In genomic region chr10:79405221-79405994, GRCh38 we compare ENCODE assay signal across 12 cellular contexts. TPM values are rescaled to one million over a fixed set of nuclear protein-coding genes. Genes with fewer than 3 reads are reported as not detected.
A peak's percentile ranks its signal among the peaks of the same experiment; 100 is the strongest.
DNase-seq lines count a peak whose midpoint lies in the region; ATAC-seq and TF ChIP-seq lines count a peak whose summit lies in the region.
"Had no signal": no experiment of that assay in that cellular context is flagged by ENCODE, and none has a peak within 500 bp of the region (broad histone marks: within the 10 kb centered on the region; RNA-seq: fewer than 3 reads in every experiment).

No MANE protein-coding gene starts in this region.

- TF ChIP-seq POLR2A in heart left ventricle (IDR thresholded peaks at IDR 0.05) (no peak), prostate gland (IDR thresholded peaks at IDR 0.05) (no peak)

- H3K27me3 ChIP-seq in BLaER1 (no peaks in the 10 kb centered on the region), NT2/D1 (ENCODE audit: insufficient read depth, insufficient read length) (no peaks in the 10 kb centered on the region), heart left ventricle (no peaks in the 10 kb centered on the region), prostate gland (replicated peaks; ENCODE audit: insufficient read depth) (no peaks in the 10 kb centered on the region)

- H3K36me3 ChIP-seq in BLaER1: no peaks in the 10 kb centered on the region
- H3K36me3 ChIP-seq in NT2/D1 (ENCODE audit: insufficient read depth, insufficient read length, low read length): no peaks in the 10 kb centered on the region
- peaks cover 0 to 5% (median 0%) of the 10 kb centered on the region in 9 donors for H3K36me3 ChIP-seq in heart left ventricle
- H3K36me3 ChIP-seq in prostate gland: no peaks in the 10 kb centered on the region

- peaks cover 6% of the 10 kb centered on the region; the same call in 1 of the 2 replicates for H4K20me1 ChIP-seq in BLaER1

- CTCF ChIA-PET in activated CD4-positive, alpha-beta memory T cell treated with anti-CD3 and anti-CD28 coated beads for 36 hours (lab: Charles Lee): interaction anchor here (1.1 to 1.6 kb wide), 3 partner anchors 62 to 84 kb away, joined by 3 to 7 read pairs (median 4); no protein-coding TSS in a partner anchor

- H3K4me3 ChIP-seq in BLaER1 (no peak overlapping the region), NT2/D1 (ENCODE audit: insufficient read length, low read depth) (no peak overlapping the region), heart left ventricle (no peak overlapping the region), prostate gland (no peak overlapping the region)

- POLR2A ChIA-PET in activated CD4-positive, alpha-beta memory T cell treated with anti-CD3 and anti-CD28 coated beads for 36 hours (lab: Charles Lee): no interaction called here

- H3K9me3 Mint-ChIP-seq in activated CD4-positive, alpha-beta memory T cell treated with anti-CD3 and anti-CD28 coated beads for 36 hours: no peaks in the 10 kb centered on the region
- H3K9me3 Mint-ChIP-seq: activated T-helper 17 cell treated with anti-CD3 and anti-CD28 coated beads, Interleukin-2, amount 50 U/mL, for 72 hours had no signal

- intact Hi-C loops in heart left ventricle (cut with DNase I): loop anchor here in 5 of 10 donors (2.0 to 5.0 kb wide), 2 partner anchors 37 to 39 kb away; partner anchors contain the start of gene ZCCHC24 (in 3 of the 5)
- intact Hi-C loops in prostate gland (cut with DNase I): no loop called here
- intact Hi-C loops in activated CD4-positive, alpha-beta memory T cell treated with anti-CD3 and anti-CD28 coated beads for 36 hours (cut with micrococcal nuclease): no loop called here

- H3K9ac ChIP-seq in BLaER1 (peak overlapping the region; percentile 38; the same call in 1 of the 2 replicates), NT2/D1 (ENCODE audit: insufficient read length, low read depth) (peak overlapping the region; percentile 47)

- WGBS in heart left ventricle, 4 donors: 54 to 64% (median 63%) methylated on average over 12 to 13 of the region's 13 CpGs
- 75% methylated on average over 13 of the region's 13 CpGs for WGBS in prostate gland

- no peaks in the 10 kb centered on the region for H3K27me3 Mint-ChIP-seq in activated CD4-positive, alpha-beta memory T cell treated with anti-CD3 and anti-CD28 coated beads for 36 hours

- H3K36me3 Mint-ChIP-seq in activated CD4-positive, alpha-beta memory T cell treated with anti-CD3 and anti-CD28 coated beads for 36 hours: no peaks in the 10 kb centered on the region

- H3K27ac ChIP-seq in BLaER1 (peak overlapping the region; percentile 80), heart left ventricle (peak overlapping the region in 10 of 12 donors; percentile 43 to 97 (median 88)), prostate gland (peak overlapping the region; percentile 45 to 88)

- H3K4me1 ChIP-seq in BLaER1: no peaks in the 10 kb centered on the region; the same call in 1 of the 2 replicates
- H3K4me1 ChIP-seq in NT2/D1 (ENCODE audit: insufficient read depth, insufficient read length): peaks cover 25% of the 10 kb centered on the region
- H3K4me1 ChIP-seq in heart left ventricle: peaks cover 0 to 100% (median 79%) of the 10 kb centered on the region in 12 donors
- peaks cover 59% of the 10 kb centered on the region for H3K4me1 ChIP-seq in prostate gland (replicated peaks)

- ATAC-seq in heart left ventricle (no peak), GM18511 (IDR thresholded peaks at IDR 0.05; ENCODE audit: unreplicated experiment) (no peak)
- ATAC-seq: activated T-helper 17 cell treated with anti-CD3 and anti-CD28 coated beads, Interleukin-2, amount 50 U/mL, for 72 hours had no signal

- no peaks in the 10 kb centered on the region for H3K4me1 Mint-ChIP-seq in activated CD4-positive, alpha-beta memory T cell treated with anti-CD3 and anti-CD28 coated beads for 36 hours (ENCODE audit: low read depth)
- H3K4me1 Mint-ChIP-seq: activated T-helper 17 cell treated with anti-CD3 and anti-CD28 coated beads, Interleukin-2, amount 50 U/mL, for 72 hours had no signal

- no peak for TF ChIP-seq CTCF in heart left ventricle (IDR thresholded peaks at IDR 0.05)
- TF ChIP-seq CTCF in prostate gland (IDR thresholded peaks at IDR 0.05): no peak

- no peak overlapping the region for H3K4me2 ChIP-seq in BLaER1

- no peak overlapping the region for H3K4me3 Mint-ChIP-seq in activated CD4-positive, alpha-beta memory T cell treated with anti-CD3 and anti-CD28 coated beads for 36 hours
- H3K4me3 Mint-ChIP-seq: activated T-helper 17 cell treated with anti-CD3 and anti-CD28 coated beads, Interleukin-2, amount 50 U/mL, for 72 hours had no signal

- H3K27ac Mint-ChIP-seq in activated CD4-positive, alpha-beta memory T cell treated with anti-CD3 and anti-CD28 coated beads for 36 hours: no peak overlapping the region

- DNase-seq in NT2/D1 (ENCODE audit: low read depth, low spot score) (no peak), heart left ventricle (peak in 3 of 5 donors; percentile 35 to 61 (median 50)), prostate gland (ENCODE audit: low spot score) (no peak), inferior parietal cortex (ENCODE audit: extremely low spot score) (no peak), islet precursor cell (no peak)
- DNase-seq in activated CD4-positive, alpha-beta memory T cell treated with anti-CD3 and anti-CD28 coated beads for 36 hours: no peak
- DNase-seq: dermis blood vessel endothelial cell; NCI-H1048; stimulated activated CD4-positive, alpha-beta T cell treated with anti-CD3 and anti-CD28 coated beads, Interleukin-2, amount 100 ng/mL, for 48 hours had no signal

- no peaks in the 10 kb centered on the region for H3K9me3 ChIP-seq in BLaER1
- H3K9me3 ChIP-seq in NT2/D1 (ENCODE audit: insufficient read depth, low read length): no peaks in the 10 kb centered on the region
- H3K9me3 ChIP-seq in heart left ventricle: no peaks in the 10 kb centered on the region
- H3K9me3 ChIP-seq in prostate gland: no peaks in the 10 kb centered on the region

RNA-seq across cellular contexts. Expression of gene ZCCHC24, which starts 40.0 kb away (rescaled TPM):
- 100 to 1,000 TPM in 1 of 9 donors, 10 to 100 TPM in 8; 44.8 to 122 (median 51.9) TPM for total RNA-seq in heart left ventricle
- 10 to 100 TPM; 18.7 to 40.7 TPM for polyA plus RNA-seq in heart left ventricle
- total RNA-seq in prostate gland: 10 to 100 TPM; 20.8 to 51.2 TPM
- total RNA-seq in activated CD4-positive, alpha-beta memory T cell treated with anti-CD3 and anti-CD28 coated beads for 36 hours: under 1 TPM; 0.77 to 1.00 TPM

RNA-seq across cellular contexts. Expression of gene PPIF, which starts 58.1 kb away (rescaled TPM):
- total RNA-seq in heart left ventricle (100 to 1,000 TPM in 8 of 9 donors, 10 to 100 TPM in 1; 86.3 to 180 (median 128) TPM), prostate gland (10 to 100 TPM; 30.6 to 69.1 TPM)
- 100 to 1,000 TPM in 1 of 2 donors, 10 to 100 TPM in 1; 82.8 to 193 TPM for polyA plus RNA-seq in heart left ventricle
- 10 to 100 TPM; 87.2 to 94.0 TPM for total RNA-seq in activated CD4-positive, alpha-beta memory T cell treated with anti-CD3 and anti-CD28 coated beads for 36 hours

Comparison
In these comparisons a context has a peak if more than half of its experiments do, and no peak if none do; other contexts are left out.
1. DNase-seq: peak in heart left ventricle (3 of 5); none in NT2/D1 (single experiment), prostate gland (single experiment), inferior parietal cortex (single experiment), islet precursor cell (single experiment) and activated CD4-positive, alpha-beta memory T cell treated with anti-CD3 and anti-CD28 coated beads for 36 hours (single experiment).
2. RNA of gene ZCCHC24, which starts 40.0 kb away (total RNA-seq): 44.8 to 122 TPM in heart left ventricle and 20.8 to 51.2 TPM in prostate gland; 0.77 to 1.00 TPM in activated CD4-positive, alpha-beta memory T cell treated with anti-CD3 and anti-CD28 coated beads for 36 hours; every median in the first group is over 10 times any median in the second.
3. Peak in every context shown above with its lines, with median percentiles within 50 percentile points of each other: H3K27ac ChIP-seq.